In the genomic region with DNA sequence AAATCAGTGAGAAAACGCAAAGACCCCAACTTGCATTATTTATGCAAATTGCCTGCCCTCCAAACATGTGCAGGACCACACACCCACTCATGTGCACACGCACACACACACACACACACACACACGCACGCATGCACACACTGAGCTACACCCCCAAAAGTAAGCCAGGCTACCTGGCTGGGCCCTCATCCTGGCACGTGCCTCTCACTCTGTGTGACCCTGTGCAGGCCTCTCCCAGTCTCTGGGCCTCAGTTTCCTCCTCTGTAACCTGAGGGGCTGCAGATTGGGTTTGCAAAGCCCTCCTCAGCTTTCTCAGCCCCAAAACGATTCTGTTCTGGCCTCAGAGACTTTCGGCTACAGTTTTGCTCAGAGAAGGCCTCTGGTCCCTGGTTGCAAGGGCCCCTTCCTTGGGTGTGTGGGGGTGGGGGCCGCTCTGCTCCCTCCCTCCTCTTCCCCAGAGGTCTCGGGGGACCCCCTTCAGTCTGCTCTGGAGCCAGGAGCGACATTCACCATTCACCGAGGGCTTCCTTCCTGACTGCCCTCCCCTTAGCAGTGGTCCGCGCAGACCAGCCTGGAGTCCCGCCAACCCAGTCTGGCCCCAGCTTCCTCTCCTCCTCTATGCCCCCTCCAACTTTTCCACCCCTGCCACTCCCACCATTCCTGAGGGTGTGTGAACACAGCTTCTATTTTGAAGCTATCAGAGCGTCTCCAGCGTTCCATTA, we compare ENCODE assay signal across 18 cellular contexts. TPM values are rescaled to one million over a fixed set of nuclear protein-coding genes. Genes with fewer than 3 reads are reported as not detected.
DNase-seq lines count a peak whose midpoint lies in the region; ATAC-seq, FAIRE-seq and TF ChIP-seq lines count a peak whose summit lies in the region.
"Had no signal": no experiment of that assay in that cellular context is flagged by ENCODE, and none has a peak within 500 bp of the region (broad histone marks: within the 10 kb centered on the region; RNA-seq: fewer than 3 reads in every experiment).

No MANE protein-coding gene starts in this region.

- H3K9me3 ChIP-seq in HepG2 (ENCODE audit: low read length), result no peaks in the 10 kb centered on the region
- no peaks in the 10 kb centered on the region for H3K9me3 ChIP-seq in right lobe of liver
- no peaks in the 10 kb centered on the region for H3K9me3 ChIP-seq in GM12878 (replicated peaks; ENCODE audit: control insufficient read depth, insufficient read depth, low read length)
- H3K9me3 ChIP-seq: MG63, SK-N-SH had no signal

- H3K9ac ChIP-seq in HepG2 (ENCODE audit: insufficient read depth, low read depth, low read length) (no peak overlapping the region), GM12878 (ENCODE audit: control insufficient read depth, insufficient read depth, low read length) (no peak overlapping the region)
- H3K9ac ChIP-seq: SK-N-SH had no signal

- H3K4me1 ChIP-seq in HepG2 (ENCODE audit: insufficient read depth, low read length) (peaks cover 27% of the 10 kb centered on the region), right lobe of liver (no peaks in the 10 kb centered on the region), GM12878 (ENCODE audit: control insufficient read depth, insufficient read depth, low read length) (peaks cover 27% of the 10 kb centered on the region)

- CTCF ChIA-PET in HepG2 (lab: Yijun Ruan, JAX; ENCODE audit: low intra/inter-chr PET ratio, low total read pairs) (no interaction called here), GM12878 (lab: Yijun Ruan, JAX) (no interaction called here), RWPE1 (lab: Yijun Ruan, JAX) (no interaction called here)

- TF ChIP-seq CTCF in HepG2 (CRISPR knock-in tag; IDR thresholded peaks at IDR 0.05) (no peak), right lobe of liver (IDR thresholded peaks at IDR 0.05) (no peak), GM12878 (IDR thresholded peaks at IDR 0.05 in 2 of 3, conservative IDR thresholded peaks at IDR 0.05 in 1 of 3; ENCODE audit: control insufficient read depth in 2 of 3, extremely low read depth in 1 of 3, insufficient read depth in 1 of 3, low read depth in 3 of 3, low read length in 3 of 3) (no peak), RWPE1 (conservative IDR thresholded peaks at IDR 0.05; ENCODE audit: low read depth) (no peak)

- SMC1A ChIA-PET in GM12878 (lab: Charles Lee; ENCODE audit: uncharacterized antibody, unreplicated experiment), result interaction anchor here (0.5 to 10.6 kb wide), 2 partner anchors 19 to 495 kb away, joined by 3 to 132 read pairs; no protein-coding TSS in a partner anchor

- H2AFZ ChIP-seq in HepG2 (ENCODE audit: low read length) (no peak overlapping the region), GM12878 (ENCODE audit: control insufficient read depth, low read depth, low read length) (peak overlapping the region; percentile 37; the same call in 1 of the 2 replicates)
- H2AFZ ChIP-seq: PC-9 had no signal

- RAD21 ChIA-PET in GM12878 (lab: Charles Lee; ENCODE audit: unreplicated experiment), result interaction anchor here (2.1 kb wide), 1 partner anchor 22 kb away, joined by 4 read pairs; no protein-coding TSS in a partner anchor

- BruUV-seq in HepG2 (replicated peaks; lab: Mats Ljungman, UMichigan), result no TSS peak
- no TSS peak for BruUV-seq in GM12878 (replicated peaks; lab: Mats Ljungman, UMichigan)

- no peak overlapping the region for H3K27ac ChIP-seq in HepG2 (ENCODE audit: extremely low read length, insufficient read depth, low read length)
- H3K27ac ChIP-seq in right lobe of liver, result no peak overlapping the region
- H3K27ac ChIP-seq in GM12878 (ENCODE audit: control insufficient read depth, insufficient read depth), result no peak overlapping the region
- no peak overlapping the region for H3K27ac ChIP-seq in RWPE1
- H3K27ac ChIP-seq: PC-9 had no signal

- WGBS in HepG2 (ENCODE audit: low lambda C conversion rate), result 72% methylated on average over 13 of the region's 16 CpGs
- WGBS in right lobe of liver (ENCODE audit: insufficient coverage, low coverage, low lambda C conversion rate, missing lambda C conversion rate), result 60% methylated on average over 12 of the region's 16 CpGs
- WGBS in GM12878 (ENCODE audit: insufficient coverage, insufficient replicate concordance, low lambda C conversion rate, missing lambda C conversion rate), result 88% methylated on average over 16 of the region's 16 CpGs

- no peak for FAIRE-seq in HepG2 (lab: Jason Lieb, UNC)
- FAIRE-seq in GM12878 (lab: Jason Lieb, UNC), result no peak

- H3K27me3 ChIP-seq in HepG2 (ENCODE audit: control insufficient read depth in 1 of 2, insufficient read depth in 2 of 2, low read length in 2 of 2) (peaks cover 9 to 66% of the 10 kb centered on the region in 2 experiments), right lobe of liver (no peaks in the 10 kb centered on the region), GM12878 (replicated peaks in 1 of 2; ENCODE audit: control insufficient read depth in 2 of 2, insufficient read depth in 2 of 2, low read length in 1 of 2) (no peaks in the 10 kb centered on the region)
- H3K27me3 ChIP-seq: MG63 had no signal

- TF ChIP-seq POLR2A in HepG2 (IDR thresholded peaks at IDR 0.05; ENCODE audit: insufficient read depth in 1 of 2, low read depth in 2 of 2, low read length in 2 of 2) (no peak), right lobe of liver (IDR thresholded peaks at IDR 0.05) (no peak), GM12878 (IDR thresholded peaks at IDR 0.05; ENCODE audit: low read depth, low read length) (no peak; the same call in 1 of the 2 replicates)

- H4K20me1 ChIP-seq in HepG2 (ENCODE audit: insufficient read depth, low read length), result no peaks in the 10 kb centered on the region
- no peaks in the 10 kb centered on the region for H4K20me1 ChIP-seq in GM12878 (ENCODE audit: control insufficient read depth, insufficient read depth)

- TF ChIP-seq RAD21 in HepG2 (CRISPR knock-in tag; IDR thresholded peaks at IDR 0.05), result no peak
- no peak for TF ChIP-seq RAD21 in GM12878 (IDR thresholded peaks at IDR 0.05; ENCODE audit: insufficient read depth, low read depth, low read length)

- H3K4me3 ChIP-seq in HepG2 (replicated peaks in 1 of 3; ENCODE audit: insufficient read depth in 1 of 3, low read depth in 2 of 3, low read length in 3 of 3) (no peak overlapping the region), right lobe of liver (no peak overlapping the region), GM12878 (no peak overlapping the region)
- H3K4me3 ChIP-seq: MG63, PC-9 had no signal

- intact Hi-C loops in HepG2 (cut with micrococcal nuclease; ENCODE audit: unreplicated experiment) (no loop called here), right lobe of liver (cut with DNase I) (no loop called here), GM12878 (cut with micrococcal nuclease; ENCODE audit: unreplicated experiment) (no loop called here)

- TF ChIP-seq EP300 in HepG2 (IDR thresholded peaks at IDR 0.05; ENCODE audit: low read depth in 2 of 2, low read length in 2 of 2) (no peak), HepG2 (CRISPR knock-in tag; IDR thresholded peaks at IDR 0.05; ENCODE audit: borderline replicate concordance) (no peak), GM12878 (IDR thresholded peaks at IDR 0.05; ENCODE audit: borderline replicate concordance in 1 of 2, control insufficient read depth in 1 of 2, low read depth in 2 of 2, low read length in 2 of 2) (no peak)

- ATAC-seq in HepG2 (no peak), right lobe of liver (no peak), GM12878 (no peak)

- H3K4me2 ChIP-seq in HepG2 (ENCODE audit: low read depth, low read length) (peak overlapping the region; percentile 65; the same call in 1 of the 2 replicates), GM12878 (ENCODE audit: control insufficient read depth, insufficient read depth) (no peak overlapping the region)
- H3K4me2 ChIP-seq: PC-9, SK-N-SH had no signal

- H3K36me3 ChIP-seq in HepG2 (replicated peaks in 1 of 2; ENCODE audit: control insufficient read depth in 1 of 2, insufficient read depth in 2 of 2, low read length in 2 of 2) (no peaks in the 10 kb centered on the region), right lobe of liver (no peaks in the 10 kb centered on the region), GM12878 (ENCODE audit: control insufficient read depth in 2 of 2, insufficient read depth in 2 of 2, low read length in 1 of 2) (peaks cover 0 to 3% of the 10 kb centered on the region in 2 experiments; a peak in 1 of 4 replicates)
- H3K36me3 ChIP-seq: MG63 had no signal

- in situ Hi-C loops in HepG2 (cut with HindIII; ENCODE audit: extremely low pct_ligation_motif_present, low pct_unique_long_range_greater_than_20kb) (no loop called here), GM12878 (cut with MboI) (no loop called here)

- H3K79me2 ChIP-seq in HepG2 (ENCODE audit: insufficient read depth, low read length) (no peaks in the 10 kb centered on the region), GM12878 (ENCODE audit: control insufficient read depth, insufficient read depth, low read length) (peaks cover 6% of the 10 kb centered on the region)

- DNase-seq in HepG2 (ENCODE audit: low spot score), result no peak
- DNase-seq in right lobe of liver, result no peak
- no peak for DNase-seq in GM12878 (ENCODE audit: low read depth, low spot score)
- DNase-seq in left kidney (ENCODE audit: low read depth, low spot score), result peak; percentile 50
- DNase-seq in RWPE1 (ENCODE audit: low spot score), result no peak
- DNase-seq in NCI-H2196 treated with DMSO at 0.1 percent for 48 hours (lab: John Stamatoyannopoulos, UW; ENCODE audit: unreplicated experiment), result no peak
- no peak for DNase-seq in SK-N-DZ (ENCODE audit: low spot score)
- DNase-seq: Calu3; CD4-positive, alpha-beta T cell; DMS53; HFFc6; MG63; NCI-H1092; NCI-H2081 treated with DMSO at 0.1 percent for 48 hours; NCI-H510A treated with DMSO at 0.1 percent for 48 hours; PC-9; SK-N-SH had no signal

- POLR2A ChIA-PET in HepG2 (lab: Yijun Ruan, JAX), result no interaction called here
- POLR2A ChIA-PET in GM12878 (lab: Charles Lee), result interaction anchor here (1.4 to 4.7 kb wide), 2 partner anchors 19 to 22 kb away, joined by 5 to 19 read pairs; no protein-coding TSS in a partner anchor
- POLR2A ChIA-PET in RWPE1 (lab: Yijun Ruan, JAX; ENCODE audit: low non-redundant PET), result interaction anchor here (0.6 kb wide), 1 partner anchor 345 kb away, joined by 7 read pairs; no protein-coding TSS in a partner anchor

RNA-seq across cellular contexts. Expression of a gene that starts 5.4 kb away (rescaled TPM):
- total RNA-seq in HepG2 (2016; rRNA removed; fragmentation: Illumina TruSeq; extraction: Trizol) (not detected in 2 replicates), right lobe of liver (under 1 TPM in 5 of 6 experiments, not detected in 1; 0.18 to 0.62 (median 0.25) TPM), GM12878 (2014; rRNA removed) (40.3 and 44.7 TPM in 2 replicates), GM12878 (2014; rRNA removed; fragmentation: Illumina TruSeq; extraction: Trizol) (26.4 and 27.9 TPM in 2 replicates), GM12878 (2021) (76.7 and 81.7 TPM in 2 replicates)
- not detected in 2 replicates for total RNA-seq in HepG2 (2016; cell fraction: cytosol; rRNA removed; fragmentation: Illumina TruSeq; extraction: Trizol; ENCODE audit: low read depth)
- not detected in 2 replicates for total RNA-seq in HepG2 (2016; cell fraction: insoluble cytoplasmic fraction; rRNA removed; fragmentation: Illumina TruSeq; extraction: Trizol)
- total RNA-seq in HepG2 (2016; cell fraction: membrane; rRNA removed; fragmentation: Illumina TruSeq; extraction: Trizol), result not detected in 2 replicates
- total RNA-seq in HepG2 (2016; cell fraction: nucleus; rRNA removed; fragmentation: Illumina TruSeq; extraction: Trizol), result not detected in 2 replicates
- polyA plus RNA-seq in HepG2 (2011; rRNA removed) (not detected in 2 replicates), GM12878 (2011; rRNA removed) (73.5 and 146 TPM in 2 replicates), GM12878 (2014; fragmentation: Illumina TruSeq; extraction: Trizol) (31.6 and 54.7 TPM in 2 replicates), GM12878 (2014; fragmentation: Nextera tagmentation; extraction: Ambion mirVana) (1 to 10 TPM; 6.7 to 7.4 TPM), GM12878 (2014; rRNA removed) (86.5 and 99.8 TPM in 2 replicates), GM12878 (2016; fragmentation: Nextera tagmentation; extraction: Ambion mirVana) (100 to 1,000 TPM; 103 to 109 TPM)
- 0.03 TPM in 2 replicates for polyA plus RNA-seq in HepG2 (2011; cell fraction: cytosol; rRNA removed)
- polyA plus RNA-seq in HepG2 (2011; cell fraction: nucleus; rRNA removed), result 0.26 TPM in 1 of 2 replicates, not detected in the other
- not detected in 2 replicates for polyA plus RNA-seq in HepG2 (2012)
- polyA plus RNA-seq in HepG2 (2016; cell fraction: cytosol; fragmentation: Illumina TruSeq; extraction: Trizol; ENCODE audit: low read depth), result not detected in 2 replicates
- not detected in 2 replicates for polyA plus RNA-seq in HepG2 (2016; cell fraction: insoluble cytoplasmic fraction; fragmentation: Illumina TruSeq; extraction: Trizol; ENCODE audit: low read depth)
- not detected in 2 replicates for polyA plus RNA-seq in HepG2 (2016; cell fraction: membrane; fragmentation: Illumina TruSeq; extraction: Trizol; ENCODE audit: low read depth)
- polyA plus RNA-seq in HepG2 (2016; cell fraction: nucleus; fragmentation: Illumina TruSeq; extraction: Trizol; ENCODE audit: insufficient read depth, low read depth), result not detected in 2 replicates
- 0.09 TPM in 1 of 2 replicates, not detected in the other for polyA minus RNA-seq in HepG2 (2011; rRNA and poly(A)+ RNA removed; ENCODE audit: low replicate concordance)
- polyA minus RNA-seq in HepG2 (2011; cell fraction: cytosol; rRNA and poly(A)+ RNA removed), result not detected in 2 replicates
- polyA minus RNA-seq in HepG2 (2011; cell fraction: nucleus; rRNA and poly(A)+ RNA removed), result not detected in 2 replicates
- total RNA-seq in GM12878 (2013; cell fraction: nucleolus; rRNA removed), result 293 and 314 TPM in 2 replicates
- 68.9 TPM for polyA plus RNA-seq in GM12878 (2011; ENCODE audit: low read depth)
- 164 and 182 TPM in 2 replicates for polyA plus RNA-seq in GM12878 (2011; cell fraction: cytosol; rRNA removed)
- polyA plus RNA-seq in GM12878 (2011; cell fraction: nucleus; rRNA removed), result 666 and 871 TPM in 2 replicates
- polyA plus RNA-seq in GM12878 (2012), result 144 and 184 TPM in 2 replicates
- polyA minus RNA-seq in GM12878 (2011; rRNA and poly(A)+ RNA removed), result 99.0 and 156 TPM in 2 replicates
- polyA minus RNA-seq in GM12878 (2011; cell fraction: cytosol; rRNA and poly(A)+ RNA removed), result 50.8 and 58.4 TPM in 2 replicates
- 143 and 160 TPM in 2 replicates for polyA minus RNA-seq in GM12878 (2011; cell fraction: nucleus; rRNA and poly(A)+ RNA removed)
- polyA plus RNA-seq in SK-N-DZ (2014; cell fraction: cytosol; rRNA removed), result not detected in 2 replicates
- polyA plus RNA-seq in SK-N-DZ (2014; cell fraction: nucleus; rRNA removed), result not detected in 2 replicates
- total RNA-seq: Calu3, H4, HFFc6, PC-9 had no signal

Comparison
In these comparisons a context has a peak if more than half of its experiments do, and no peak if none do; other contexts are left out.
1. RNA of a gene that starts 5.4 kb away (total RNA-seq): 26.4 to 314 TPM in GM12878; 0.18 to 0.62 TPM in right lobe of liver and not detected in HepG2; every median in the first group is over 10 times any median in the second.